1 cellular context compared by ENCODE assay signal in genomic region chr1:184947497-184948256, GRCh38.
TF ChIP-seq lines count a peak whose summit lies in the region.

No MANE protein-coding gene starts in this region.

TF ChIP-seq in H1, 55 proteins besides CTCF, POLR2A, EP300 and RAD21 (continued from another document):
- TF ChIP-seq, protein P1, sequence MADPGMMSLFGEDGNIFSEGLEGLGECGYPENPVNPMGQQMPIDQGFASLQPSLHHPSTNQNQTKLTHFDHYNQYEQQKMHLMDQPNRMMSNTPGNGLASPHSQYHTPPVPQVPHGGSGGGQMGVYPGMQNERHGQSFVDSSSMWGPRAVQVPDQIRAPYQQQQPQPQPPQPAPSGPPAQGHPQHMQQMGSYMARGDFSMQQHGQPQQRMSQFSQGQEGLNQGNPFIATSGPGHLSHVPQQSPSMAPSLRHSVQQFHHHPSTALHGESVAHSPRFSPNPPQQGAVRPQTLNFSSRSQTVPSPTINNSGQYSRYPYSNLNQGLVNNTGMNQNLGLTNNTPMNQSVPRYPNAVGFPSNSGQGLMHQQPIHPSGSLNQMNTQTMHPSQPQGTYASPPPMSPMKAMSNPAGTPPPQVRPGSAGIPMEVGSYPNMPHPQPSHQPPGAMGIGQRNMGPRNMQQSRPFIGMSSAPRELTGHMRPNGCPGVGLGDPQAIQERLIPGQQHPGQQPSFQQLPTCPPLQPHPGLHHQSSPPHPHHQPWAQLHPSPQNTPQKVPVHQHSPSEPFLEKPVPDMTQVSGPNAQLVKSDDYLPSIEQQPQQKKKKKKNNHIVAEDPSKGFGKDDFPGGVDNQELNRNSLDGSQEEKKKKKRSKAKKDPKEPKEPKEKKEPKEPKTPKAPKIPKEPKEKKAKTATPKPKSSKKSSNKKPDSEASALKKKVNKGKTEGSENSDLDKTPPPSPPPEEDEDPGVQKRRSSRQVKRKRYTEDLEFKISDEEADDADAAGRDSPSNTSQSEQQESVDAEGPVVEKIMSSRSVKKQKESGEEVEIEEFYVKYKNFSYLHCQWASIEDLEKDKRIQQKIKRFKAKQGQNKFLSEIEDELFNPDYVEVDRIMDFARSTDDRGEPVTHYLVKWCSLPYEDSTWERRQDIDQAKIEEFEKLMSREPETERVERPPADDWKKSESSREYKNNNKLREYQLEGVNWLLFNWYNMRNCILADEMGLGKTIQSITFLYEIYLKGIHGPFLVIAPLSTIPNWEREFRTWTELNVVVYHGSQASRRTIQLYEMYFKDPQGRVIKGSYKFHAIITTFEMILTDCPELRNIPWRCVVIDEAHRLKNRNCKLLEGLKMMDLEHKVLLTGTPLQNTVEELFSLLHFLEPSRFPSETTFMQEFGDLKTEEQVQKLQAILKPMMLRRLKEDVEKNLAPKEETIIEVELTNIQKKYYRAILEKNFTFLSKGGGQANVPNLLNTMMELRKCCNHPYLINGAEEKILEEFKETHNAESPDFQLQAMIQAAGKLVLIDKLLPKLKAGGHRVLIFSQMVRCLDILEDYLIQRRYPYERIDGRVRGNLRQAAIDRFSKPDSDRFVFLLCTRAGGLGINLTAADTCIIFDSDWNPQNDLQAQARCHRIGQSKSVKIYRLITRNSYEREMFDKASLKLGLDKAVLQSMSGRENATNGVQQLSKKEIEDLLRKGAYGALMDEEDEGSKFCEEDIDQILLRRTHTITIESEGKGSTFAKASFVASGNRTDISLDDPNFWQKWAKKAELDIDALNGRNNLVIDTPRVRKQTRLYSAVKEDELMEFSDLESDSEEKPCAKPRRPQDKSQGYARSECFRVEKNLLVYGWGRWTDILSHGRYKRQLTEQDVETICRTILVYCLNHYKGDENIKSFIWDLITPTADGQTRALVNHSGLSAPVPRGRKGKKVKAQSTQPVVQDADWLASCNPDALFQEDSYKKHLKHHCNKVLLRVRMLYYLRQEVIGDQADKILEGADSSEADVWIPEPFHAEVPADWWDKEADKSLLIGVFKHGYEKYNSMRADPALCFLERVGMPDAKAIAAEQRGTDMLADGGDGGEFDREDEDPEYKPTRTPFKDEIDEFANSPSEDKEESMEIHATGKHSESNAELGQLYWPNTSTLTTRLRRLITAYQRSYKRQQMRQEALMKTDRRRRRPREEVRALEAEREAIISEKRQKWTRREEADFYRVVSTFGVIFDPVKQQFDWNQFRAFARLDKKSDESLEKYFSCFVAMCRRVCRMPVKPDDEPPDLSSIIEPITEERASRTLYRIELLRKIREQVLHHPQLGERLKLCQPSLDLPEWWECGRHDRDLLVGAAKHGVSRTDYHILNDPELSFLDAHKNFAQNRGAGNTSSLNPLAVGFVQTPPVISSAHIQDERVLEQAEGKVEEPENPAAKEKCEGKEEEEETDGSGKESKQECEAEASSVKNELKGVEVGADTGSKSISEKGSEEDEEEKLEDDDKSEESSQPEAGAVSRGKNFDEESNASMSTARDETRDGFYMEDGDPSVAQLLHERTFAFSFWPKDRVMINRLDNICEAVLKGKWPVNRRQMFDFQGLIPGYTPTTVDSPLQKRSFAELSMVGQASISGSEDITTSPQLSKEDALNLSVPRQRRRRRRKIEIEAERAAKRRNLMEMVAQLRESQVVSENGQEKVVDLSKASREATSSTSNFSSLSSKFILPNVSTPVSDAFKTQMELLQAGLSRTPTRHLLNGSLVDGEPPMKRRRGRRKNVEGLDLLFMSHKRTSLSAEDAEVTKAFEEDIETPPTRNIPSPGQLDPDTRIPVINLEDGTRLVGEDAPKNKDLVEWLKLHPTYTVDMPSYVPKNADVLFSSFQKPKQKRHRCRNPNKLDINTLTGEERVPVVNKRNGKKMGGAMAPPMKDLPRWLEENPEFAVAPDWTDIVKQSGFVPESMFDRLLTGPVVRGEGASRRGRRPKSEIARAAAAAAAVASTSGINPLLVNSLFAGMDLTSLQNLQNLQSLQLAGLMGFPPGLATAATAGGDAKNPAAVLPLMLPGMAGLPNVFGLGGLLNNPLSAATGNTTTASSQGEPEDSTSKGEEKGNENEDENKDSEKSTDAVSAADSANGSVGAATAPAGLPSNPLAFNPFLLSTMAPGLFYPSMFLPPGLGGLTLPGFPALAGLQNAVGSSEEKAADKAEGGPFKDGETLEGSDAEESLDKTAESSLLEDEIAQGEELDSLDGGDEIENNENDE (IDR thresholded peaks at IDR 0.05; ENCODE audit: insufficient replicate concordance, low read length) = peak; percentile 97
